In the genomic region with DNA sequence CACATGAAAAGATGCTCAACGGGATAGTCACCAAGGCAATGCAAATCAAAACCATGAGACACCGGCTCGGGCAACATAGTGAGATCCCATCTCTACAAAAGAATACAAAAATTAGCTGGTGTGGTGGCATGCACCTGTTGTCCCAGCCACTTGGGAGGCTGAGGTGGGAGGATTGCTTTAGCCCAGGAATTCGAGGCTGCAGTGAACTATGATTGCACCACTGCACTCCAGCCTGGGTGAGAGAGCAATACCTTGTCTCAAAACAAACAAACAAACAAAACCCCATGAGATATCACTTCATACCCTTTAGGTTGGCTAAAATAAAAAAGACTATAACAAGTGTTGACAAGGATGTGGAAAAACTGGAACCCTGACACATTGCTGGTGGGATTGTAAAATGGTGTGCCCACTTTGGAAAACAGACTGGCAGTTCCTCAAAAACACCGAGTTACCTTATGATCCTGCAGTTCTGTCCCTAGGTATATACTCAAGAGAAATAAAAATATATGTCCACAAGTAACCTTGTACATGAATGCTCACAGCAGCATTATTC, we compare ENCODE assay signal across 25 cellular contexts.
"Had no signal": no experiment of that assay in that cellular context is flagged by ENCODE, and none has a peak within 500 bp of the region (broad histone marks: within the 10 kb centered on the region; RNA-seq: fewer than 3 reads in every experiment).

No MANE protein-coding gene starts in this region.

- H3K27me3 ChIP-seq: colonic mucosa had no signal

- DNase-seq: colonic mucosa; cortex of kidney; effector CD8-positive, alpha-beta T cell; effector memory CD8-positive, alpha-beta T cell; endodermal cell; erythroblast; esophagus squamous epithelium; foreskin fibroblast; foreskin melanocyte; gastrocnemius medialis; glutamatergic neuron; head of caudate nucleus; heart right ventricle; hippocampal formation; left cardiac atrium; left lung; left ventricle myocardium superior; lower lobe of right lung; mesenchymal stem cell; mucosa of descending colon had no signal

- FAIRE-seq: endometrium, islet of Langerhans, keratinocyte had no signal

- H3K27ac ChIP-seq: colonic mucosa, epithelial cell of prostate, esophagus squamous epithelium, gastrocnemius medialis, heart right ventricle, left lung, lower lobe of right lung had no signal

- H3K9me3 ChIP-seq: colonic mucosa, esophagus squamous epithelium, gastrocnemius medialis, left lung, lower lobe of right lung, mucosa of descending colon had no signal

- H3K4me3 ChIP-seq: colonic mucosa, esophagus squamous epithelium, gastrocnemius medialis, heart right ventricle, left lung, lower lobe of right lung, mucosa of descending colon had no signal

- H3K4me1 ChIP-seq: colonic mucosa had no signal

- ATAC-seq: effector memory CD8-positive, alpha-beta T cell; esophagus mucosa; gastrocnemius medialis; heart right ventricle; left cardiac atrium; left lung; left ventricle myocardium superior; lower lobe of right lung; mucosa of descending colon had no signal

- H3K36me3 ChIP-seq: colonic mucosa, esophagus squamous epithelium, gastrocnemius medialis, heart right ventricle, left lung, lower lobe of right lung had no signal
